In genomic region chr1:221419513-221420088, GRCh38 we compare ENCODE assay signal across 2 cellular contexts.
A peak's percentile ranks its signal among the peaks of the same experiment; 100 is the strongest.
TF ChIP-seq lines count a peak whose summit lies in the region.

No MANE protein-coding gene starts in this region.

TF ChIP-seq in IMR-90, 13 proteins besides CTCF, POLR2A, EP300 and RAD21:
- TF ChIP-seq CHD1 (IDR thresholded peaks at IDR 0.05; ENCODE audit: low read depth, low read length): no peak
- peak; percentile 78 for TF ChIP-seq CEBPB (IDR thresholded peaks at IDR 0.05; ENCODE audit: low read depth, low read length)
- TF ChIP-seq, protein P1, sequence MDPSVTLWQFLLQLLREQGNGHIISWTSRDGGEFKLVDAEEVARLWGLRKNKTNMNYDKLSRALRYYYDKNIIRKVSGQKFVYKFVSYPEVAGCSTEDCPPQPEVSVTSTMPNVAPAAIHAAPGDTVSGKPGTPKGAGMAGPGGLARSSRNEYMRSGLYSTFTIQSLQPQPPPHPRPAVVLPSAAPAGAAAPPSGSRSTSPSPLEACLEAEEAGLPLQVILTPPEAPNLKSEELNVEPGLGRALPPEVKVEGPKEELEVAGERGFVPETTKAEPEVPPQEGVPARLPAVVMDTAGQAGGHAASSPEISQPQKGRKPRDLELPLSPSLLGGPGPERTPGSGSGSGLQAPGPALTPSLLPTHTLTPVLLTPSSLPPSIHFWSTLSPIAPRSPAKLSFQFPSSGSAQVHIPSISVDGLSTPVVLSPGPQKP (IDR thresholded peaks at IDR 0.05; ENCODE audit: borderline replicate concordance, low read depth, low read length): no peak
- TF ChIP-seq RFX5 (IDR thresholded peaks at IDR 0.05; ENCODE audit: low read depth, low read length): no peak
- TF ChIP-seq MXI1 (IDR thresholded peaks at IDR 0.05; ENCODE audit: borderline replicate concordance, low read depth, low read length): no peak
- no peak for TF ChIP-seq MAZ (IDR thresholded peaks at IDR 0.05; ENCODE audit: borderline replicate concordance, low read depth, low read length)
- peak; percentile 59 for TF ChIP-seq FOS (IDR thresholded peaks at IDR 0.05; ENCODE audit: low read depth, low read length)
- no peak for TF ChIP-seq MAFK (IDR thresholded peaks at IDR 0.05; ENCODE audit: low read depth, low read length)
- TF ChIP-seq SMC3 (IDR thresholded peaks at IDR 0.05; ENCODE audit: low read depth, low read length): no peak
- no peak for TF ChIP-seq NFE2L2 (IDR thresholded peaks at IDR 0.05; ENCODE audit: low read depth, low read length)
- no peak for TF ChIP-seq RCOR1 (IDR thresholded peaks at IDR 0.05; ENCODE audit: insufficient replicate concordance, low read length)
- TF ChIP-seq, protein P2, sequence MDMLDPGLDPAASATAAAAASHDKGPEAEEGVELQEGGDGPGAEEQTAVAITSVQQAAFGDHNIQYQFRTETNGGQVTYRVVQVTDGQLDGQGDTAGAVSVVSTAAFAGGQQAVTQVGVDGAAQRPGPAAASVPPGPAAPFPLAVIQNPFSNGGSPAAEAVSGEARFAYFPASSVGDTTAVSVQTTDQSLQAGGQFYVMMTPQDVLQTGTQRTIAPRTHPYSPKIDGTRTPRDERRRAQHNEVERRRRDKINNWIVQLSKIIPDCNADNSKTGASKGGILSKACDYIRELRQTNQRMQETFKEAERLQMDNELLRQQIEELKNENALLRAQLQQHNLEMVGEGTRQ (IDR thresholded peaks at IDR 0.05; ENCODE audit: low read depth, low read length): no peak
- TF ChIP-seq BHLHE40 (IDR thresholded peaks at IDR 0.05; ENCODE audit: low read depth, low read length): peak; percentile 75; the same call in 1 of the 2 replicates

TF ChIP-seq in GM23338, 12 proteins besides CTCF, POLR2A, EP300 and RAD21:
- TF ChIP-seq EZH2phosphoT487 (IDR thresholded peaks at IDR 0.05; ENCODE audit: unreplicated experiment): no peak
- no peak for TF ChIP-seq STAT1 (IDR thresholded peaks at IDR 0.05; ENCODE audit: unreplicated experiment)
- no peak for TF ChIP-seq ZNF331 (CRISPR knock-in tag; IDR thresholded peaks at IDR 0.05; ENCODE audit: low read depth)
- no peak for TF ChIP-seq ZNF462 (CRISPR knock-in tag; IDR thresholded peaks at IDR 0.05)
- no peak for TF ChIP-seq NANOG (IDR thresholded peaks at IDR 0.05; ENCODE audit: borderline replicate concordance)
